ENCODE assay signal across 2 cellular contexts in the genomic region with DNA sequence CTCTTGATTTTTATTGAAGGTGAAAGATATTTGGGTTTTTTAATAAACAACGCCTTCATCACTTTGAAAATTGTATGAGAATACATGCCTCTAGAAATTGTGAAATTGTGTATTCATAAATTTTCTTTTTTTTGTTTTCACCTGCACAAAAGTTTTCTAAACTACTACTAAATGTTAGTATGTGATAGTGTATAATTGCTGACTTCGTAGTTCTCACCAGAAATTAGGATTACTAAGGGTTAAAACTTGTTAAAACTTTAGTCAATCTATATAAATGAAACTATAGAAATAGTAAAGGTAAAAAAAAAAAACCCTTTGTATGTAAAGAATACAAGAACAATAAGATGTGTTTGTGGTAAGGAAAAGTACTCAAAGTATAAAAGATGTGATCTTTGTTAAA.
TF ChIP-seq lines count a peak whose summit lies in the region.

No MANE protein-coding gene starts in this region.

TF ChIP-seq in HepG2, 621 proteins besides CTCF, POLR2A, EP300 and RAD21 (continued from another document):
- TF ChIP-seq, protein P1, sequence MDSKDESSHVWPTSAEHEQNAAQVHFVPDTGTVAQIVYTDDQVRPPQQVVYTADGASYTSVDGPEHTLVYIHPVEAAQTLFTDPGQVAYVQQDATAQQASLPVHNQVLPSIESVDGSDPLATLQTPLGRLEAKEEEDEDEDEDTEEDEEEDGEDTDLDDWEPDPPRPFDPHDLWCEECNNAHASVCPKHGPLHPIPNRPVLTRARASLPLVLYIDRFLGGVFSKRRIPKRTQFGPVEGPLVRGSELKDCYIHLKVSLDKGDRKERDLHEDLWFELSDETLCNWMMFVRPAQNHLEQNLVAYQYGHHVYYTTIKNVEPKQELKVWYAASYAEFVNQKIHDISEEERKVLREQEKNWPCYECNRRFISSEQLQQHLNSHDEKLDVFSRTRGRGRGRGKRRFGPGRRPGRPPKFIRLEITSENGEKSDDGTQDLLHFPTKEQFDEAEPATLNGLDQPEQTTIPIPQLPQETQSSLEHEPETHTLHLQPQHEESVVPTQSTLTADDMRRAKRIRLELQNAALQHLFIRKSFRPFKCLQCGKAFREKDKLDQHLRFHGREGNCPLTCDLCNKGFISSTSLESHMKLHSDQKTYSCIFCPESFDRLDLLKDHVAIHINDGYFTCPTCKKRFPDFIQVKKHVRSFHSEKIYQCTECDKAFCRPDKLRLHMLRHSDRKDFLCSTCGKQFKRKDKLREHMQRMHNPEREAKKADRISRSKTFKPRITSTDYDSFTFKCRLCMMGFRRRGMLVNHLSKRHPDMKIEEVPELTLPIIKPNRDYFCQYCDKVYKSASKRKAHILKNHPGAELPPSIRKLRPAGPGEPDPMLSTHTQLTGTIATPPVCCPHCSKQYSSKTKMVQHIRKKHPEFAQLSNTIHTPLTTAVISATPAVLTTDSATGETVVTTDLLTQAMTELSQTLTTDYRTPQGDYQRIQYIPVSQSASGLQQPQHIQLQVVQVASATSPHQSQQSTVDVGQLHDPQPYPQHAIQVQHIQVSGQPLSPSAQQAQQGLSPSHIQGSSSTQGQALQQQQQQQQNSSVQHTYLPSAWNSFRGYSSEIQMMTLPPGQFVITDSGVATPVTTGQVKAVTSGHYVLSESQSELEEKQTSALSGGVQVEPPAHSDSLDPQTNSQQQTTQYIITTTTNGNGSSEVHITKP (CRISPR knock-in tag; IDR thresholded peaks at IDR 0.05; ENCODE audit: low read depth) = no peak
- no peak for TF ChIP-seq RNF219 (CRISPR knock-in tag; IDR thresholded peaks at IDR 0.05)
- TF ChIP-seq NFKB2 (CRISPR knock-in tag; IDR thresholded peaks at IDR 0.05; ENCODE audit: borderline replicate concordance) = no peak
- peak; percentile 43; the same call in 1 of the 2 replicates for TF ChIP-seq MAFF (IDR thresholded peaks at IDR 0.05; ENCODE audit: low read depth, low read length)
- no peak for TF ChIP-seq ZNF782 (CRISPR knock-in tag; IDR thresholded peaks at IDR 0.05; ENCODE audit: borderline replicate concordance)
- no peak for TF ChIP-seq SUZ12 (IDR thresholded peaks at IDR 0.05; ENCODE audit: low read depth, low read length)
- no peak for TF ChIP-seq ZMYM4 (CRISPR knock-in tag; IDR thresholded peaks at IDR 0.05)
- no peak for TF ChIP-seq ZNF225 (CRISPR knock-in tag; IDR thresholded peaks at IDR 0.05)
- TF ChIP-seq ZNF883 (CRISPR knock-in tag; IDR thresholded peaks at IDR 0.05; ENCODE audit: not compliant biosample characterization) = no peak

TF ChIP-seq in K562, 482 proteins besides CTCF, POLR2A, EP300 and RAD21 (continued from another document):
- no peak for TF ChIP-seq MGA (IDR thresholded peaks at IDR 0.05)
TF ChIP-seq in K562: peak in this region for 1.
